In the genomic region with DNA sequence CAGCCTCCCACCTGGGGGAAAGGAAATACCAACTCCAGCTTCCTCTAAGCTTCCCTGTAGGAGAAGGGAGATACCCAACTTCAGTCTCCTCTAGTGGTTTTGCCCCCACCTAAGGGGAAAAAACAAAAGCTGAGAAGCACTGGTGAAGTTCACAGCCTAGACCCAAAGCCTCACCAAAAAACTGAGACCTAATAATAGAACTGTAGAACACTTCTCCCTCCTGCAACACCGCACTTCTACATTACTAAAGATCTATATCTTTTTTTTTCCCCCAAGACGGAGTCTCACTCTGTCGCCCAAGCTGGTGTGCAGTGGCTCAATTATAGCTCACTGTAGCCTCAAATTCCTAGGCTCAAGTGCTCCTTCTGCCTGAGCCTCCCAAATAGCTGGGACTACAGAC, we compare ENCODE assay signal across 19 cellular contexts.
"Had no signal": no experiment of that assay in that cellular context is flagged by ENCODE, and none has a peak within 500 bp of the region (broad histone marks: within the 10 kb centered on the region; RNA-seq: fewer than 3 reads in every experiment).

No MANE protein-coding gene starts in this region.

- H3K4me2 ChIP-seq: SK-N-SH had no signal

- H3K9ac ChIP-seq: SK-N-SH had no signal

- H3K4me3 ChIP-seq: MG63 had no signal

- H3K36me3 ChIP-seq: MG63 had no signal

- H3K9me3 ChIP-seq: SK-N-SH had no signal

- H3K27me3 ChIP-seq: MG63 had no signal

- DNase-seq: Karpas-422, KBM-7, MG63, NCI-H1092 treated with DMSO at 0.1 percent for 48 hours, NCI-H1436, NCI-H187, NCI-H2029, NCI-H2081 treated with DMSO at 0.1 percent for 48 hours, NCI-H2171, NCI-H226, NCI-H446, NCI-H510A, NCI-H524 treated with DMSO at 0.1 percent for 48 hours, NCI-H69, NCI-H774, SHP77, SK-N-SH, SW 1271 had no signal

- H3K27ac ChIP-seq: RWPE1 had no signal
